ENCODE assay signal across 15 cellular contexts in the genomic region with DNA sequence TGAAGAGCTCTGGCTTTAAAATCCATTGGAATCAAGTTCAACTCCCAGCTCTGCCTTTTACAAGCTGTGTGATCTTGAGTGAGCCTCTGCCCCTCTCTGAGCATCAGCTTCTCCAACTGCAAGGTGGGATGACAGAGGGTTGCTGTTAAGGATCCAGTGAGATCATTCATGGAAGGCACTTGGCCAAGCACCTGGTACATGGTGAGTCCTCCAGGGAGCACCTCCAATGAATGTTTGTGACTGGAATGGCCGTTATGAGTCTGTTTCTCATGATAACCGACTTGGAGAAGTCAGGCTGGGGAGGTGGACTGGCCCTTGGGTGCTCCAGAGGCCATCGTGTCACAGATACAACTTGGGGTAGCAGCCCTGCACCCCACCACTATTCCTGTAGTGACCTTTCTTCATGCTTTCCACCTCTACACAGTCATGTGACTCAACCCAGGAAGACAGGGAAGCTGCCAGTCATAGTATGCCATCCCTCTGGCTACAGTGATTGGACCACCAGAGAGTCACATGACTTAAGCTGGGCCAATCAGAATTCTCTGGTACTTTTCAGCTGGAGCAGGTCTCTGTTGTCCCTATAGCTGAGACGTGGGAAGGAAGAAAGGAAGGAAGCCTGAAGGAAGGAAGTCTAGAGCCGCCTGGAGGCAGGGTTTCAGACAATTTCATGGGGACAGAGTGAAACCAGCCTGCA. TPM values are rescaled to one million over a fixed set of nuclear protein-coding genes. Genes with fewer than 3 reads are reported as not detected.
A peak's percentile ranks its signal among the peaks of the same experiment; 100 is the strongest.
DNase-seq lines count a peak whose midpoint lies in the region; ATAC-seq and TF ChIP-seq lines count a peak whose summit lies in the region.
"Had no signal": no experiment of that assay in that cellular context is flagged by ENCODE, and none has a peak within 500 bp of the region (broad histone marks: within the 10 kb centered on the region; RNA-seq: fewer than 3 reads in every experiment).

No MANE protein-coding gene starts in this region.

- H3K36me3 Mint-ChIP-seq in CD4-positive, alpha-beta T cell (ENCODE audit: low read depth): no peaks in the 10 kb centered on the region

- no peak for ATAC-seq in CD4-positive, alpha-beta T cell (ENCODE audit: poor library complexity)
- ATAC-seq in GM19395 (IDR thresholded peaks at IDR 0.05; ENCODE audit: unreplicated experiment) (no peak), Right ventricle myocardium superior (ENCODE audit: poor library complexity) (no peak)
- ATAC-seq: Right ventricle myocardium inferior had no signal

- no peak for DNase-seq in CD4-positive, alpha-beta T cell
- peak; percentile 55 for DNase-seq in HEK293T (ENCODE audit: extremely low spot score)
- no peak for DNase-seq in SK-N-MC (ENCODE audit: low read depth, low spot score)
- peak; percentile 31 for DNase-seq in iPS DF 6.9 (ENCODE audit: low read depth, low spot score)
- no peak for DNase-seq in NK-92 treated with Interleukin-12 subunit alpha and Interleukin-12 subunit beta, amount 100 ng/mL, for 24 hours (lab: John Stamatoyannopoulos, UW)
- DNase-seq in SHP77 (lab: John Stamatoyannopoulos, UW): no peak
- DNase-seq in Right ventricle myocardium superior: no peak
- DNase-seq: activated CD8-positive, alpha-beta memory T cell treated with anti-CD3 and anti-CD28 coated beads, Interleukin-2, amount 50 U/mL, for 48 hours; kidney glomerular epithelial cell; MM.1S; NCI-H524 had no signal

- H3K27ac Mint-ChIP-seq in CD4-positive, alpha-beta T cell: peak overlapping the region; percentile 67

- no peak overlapping the region for H3K27ac ChIP-seq in CD4-positive, alpha-beta T cell (ENCODE audit: low read depth, low read length)
- H3K27ac ChIP-seq in SK-N-MC (0 out of 2 replicates have a peak overlapping the region, but pooled peaks have one; percentile 21), iPS DF 6.9 (ENCODE audit: low read length) (no peak overlapping the region)

- H3K4me3 ChIP-seq in SK-N-MC (no peak overlapping the region), iPS DF 6.9 (ENCODE audit: low read length) (no peak overlapping the region)

- H3K27me3 ChIP-seq in CD4-positive, alpha-beta T cell (ENCODE audit: control insufficient read depth, insufficient read depth, low read length): no peaks in the 10 kb centered on the region
- H3K27me3 ChIP-seq in iPS DF 6.9 (ENCODE audit: control insufficient read depth, insufficient read depth, low read length): no peaks in the 10 kb centered on the region

- H3K4me1 Mint-ChIP-seq in CD4-positive, alpha-beta T cell (ENCODE audit: low read depth): peaks cover 17% of the 10 kb centered on the region

- H3K9me3 Mint-ChIP-seq in CD4-positive, alpha-beta T cell: no peaks in the 10 kb centered on the region

- POLR2A ChIA-PET in CD4-positive, alpha-beta T cell (lab: Charles Lee): interaction anchor here (1.4 kb wide), 1 partner anchor 27 kb away, joined by 3 read pairs; no protein-coding TSS in a partner anchor
- POLR2A ChIA-PET in HEK293T (lab: Yijun Ruan, JAX): no interaction called here

- no peak for TF ChIP-seq CTCF in CD4-positive, alpha-beta T cell (IDR thresholded peaks at IDR 0.05)

- H3K9me3 ChIP-seq in CD4-positive, alpha-beta T cell (ENCODE audit: control insufficient read depth, low read length): no peaks in the 10 kb centered on the region
- no peaks in the 10 kb centered on the region; the same call in 1 of the 2 replicates for H3K9me3 ChIP-seq in SK-N-MC (ENCODE audit: low read depth, low read length)
- H3K9me3 ChIP-seq in iPS DF 6.9 (ENCODE audit: control insufficient read depth, insufficient read depth, low read length): no peaks in the 10 kb centered on the region

- no peak overlapping the region for H3K4me3 Mint-ChIP-seq in CD4-positive, alpha-beta T cell

- CTCF ChIA-PET in CD4-positive, alpha-beta T cell (lab: Charles Lee): no interaction called here
- CTCF ChIA-PET in HEK293T (lab: Yijun Ruan, JAX): no interaction called here

- no CpG with 5 or more reads among the region's 5 CpGs for WGBS in iPS DF 6.9 (ENCODE audit: insufficient coverage, insufficient read length)

- no peaks in the 10 kb centered on the region for H3K27me3 Mint-ChIP-seq in CD4-positive, alpha-beta T cell

- intact Hi-C loops in CD4-positive, alpha-beta T cell (cut with DNase I, micrococcal nuclease): no loop called here
- intact Hi-C loops in Right ventricle myocardium superior (cut with DNase I): no loop called here

- peaks cover 2% of the 10 kb centered on the region; the same call in 1 of the 2 replicates for H3K4me1 ChIP-seq in iPS DF 6.9 (ENCODE audit: control insufficient read depth, insufficient read depth, low read length)

- H3K36me3 ChIP-seq in SK-N-MC (ENCODE audit: insufficient read depth, low read length): no peaks in the 10 kb centered on the region
- H3K36me3 ChIP-seq in iPS DF 6.9 (ENCODE audit: control insufficient read depth, insufficient read depth, low read length): no peaks in the 10 kb centered on the region

- H3K9ac ChIP-seq in SK-N-MC (ENCODE audit: insufficient read length): no peak overlapping the region

TF ChIP-seq in HEK293T, 16 proteins besides CTCF, POLR2A, EP300 and RAD21:
- no peak for TF ChIP-seq LEF1 (IDR thresholded peaks at IDR 0.05; ENCODE audit: borderline replicate concordance)
- TF ChIP-seq, protein P1, sequence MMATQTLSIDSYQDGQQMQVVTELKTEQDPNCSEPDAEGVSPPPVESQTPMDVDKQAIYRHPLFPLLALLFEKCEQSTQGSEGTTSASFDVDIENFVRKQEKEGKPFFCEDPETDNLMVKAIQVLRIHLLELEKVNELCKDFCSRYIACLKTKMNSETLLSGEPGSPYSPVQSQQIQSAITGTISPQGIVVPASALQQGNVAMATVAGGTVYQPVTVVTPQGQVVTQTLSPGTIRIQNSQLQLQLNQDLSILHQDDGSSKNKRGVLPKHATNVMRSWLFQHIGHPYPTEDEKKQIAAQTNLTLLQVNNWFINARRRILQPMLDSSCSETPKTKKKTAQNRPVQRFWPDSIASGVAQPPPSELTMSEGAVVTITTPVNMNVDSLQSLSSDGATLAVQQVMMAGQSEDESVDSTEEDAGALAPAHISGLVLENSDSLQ (IDR thresholded peaks at IDR 0.05): peak; percentile 94

RNA-seq across cellular contexts. Expression of gene CUX2, which starts 32.9 kb away (rescaled TPM):
- under 1 TPM; 0.20 to 0.30 TPM for total RNA-seq in CD4-positive, alpha-beta T cell
- total RNA-seq in Right ventricle myocardium superior: not detected
- total RNA-seq: fibroblast of villous mesenchyme, myocyte, Right ventricle myocardium inferior had no signal

Comparison
In these comparisons a context has a peak if more than half of its experiments do, and no peak if none do; other contexts are left out.
1. DNase-seq: peak in HEK293T (single experiment) and iPS DF 6.9 (single experiment); none in CD4-positive, alpha-beta T cell (0 of 10), SK-N-MC (single experiment), NK-92 treated with Interleukin-12 subunit alpha and Interleukin-12 subunit beta, amount 100 ng/mL, for 24 hours (single experiment), SHP77 (0 of 2) and Right ventricle myocardium superior (single experiment).